ENCODE assay signal across 1 cellular context in genomic region chr10:82190432-82191260, GRCh38.
A peak's percentile ranks its signal among the peaks of the same experiment; 100 is the strongest.
TF ChIP-seq lines count a peak whose summit lies in the region.

No MANE protein-coding gene starts in this region.

TF ChIP-seq in SK-N-SH treated with all-trans-retinoic acid at 6 μM for 48 hours, 23 proteins besides CTCF, POLR2A, EP300 and RAD21 (continued from another document):
- TF ChIP-seq TOX (CRISPR knock-in tag; IDR thresholded peaks at IDR 0.05; ENCODE audit: borderline replicate concordance) (no peak), CREB5 (CRISPR knock-in tag; IDR thresholded peaks at IDR 0.05; ENCODE audit: low read depth) (no peak), ZFP3 (CRISPR knock-in tag; IDR thresholded peaks at IDR 0.05) (peak; percentile 91), ARNTL (CRISPR knock-in tag; IDR thresholded peaks at IDR 0.05; ENCODE audit: borderline replicate concordance, low read depth) (no peak), ESRRG (CRISPR knock-in tag; IDR thresholded peaks at IDR 0.05) (no peak), GLIS3 (CRISPR knock-in tag; IDR thresholded peaks at IDR 0.05) (no peak), CSRNP3 (CRISPR knock-in tag; IDR thresholded peaks at IDR 0.05) (no peak), ZNF8 (CRISPR knock-in tag; IDR thresholded peaks at IDR 0.05) (no peak), OSR1 (CRISPR knock-in tag; IDR thresholded peaks at IDR 0.05) (no peak), CSDC2 (CRISPR knock-in tag; IDR thresholded peaks at IDR 0.05) (no peak), ZNF70 (CRISPR knock-in tag; IDR thresholded peaks at IDR 0.05) (peak; percentile 61), BACH2 (CRISPR knock-in tag; IDR thresholded peaks at IDR 0.05; ENCODE audit: borderline replicate concordance) (no peak), ZNF565 (CRISPR knock-in tag; conservative IDR thresholded peaks at IDR 0.05; ENCODE audit: low read depth) (no peak), ZC3H10 (CRISPR knock-in tag; IDR thresholded peaks at IDR 0.05) (no peak)
- TF ChIP-seq, protein P1, sequence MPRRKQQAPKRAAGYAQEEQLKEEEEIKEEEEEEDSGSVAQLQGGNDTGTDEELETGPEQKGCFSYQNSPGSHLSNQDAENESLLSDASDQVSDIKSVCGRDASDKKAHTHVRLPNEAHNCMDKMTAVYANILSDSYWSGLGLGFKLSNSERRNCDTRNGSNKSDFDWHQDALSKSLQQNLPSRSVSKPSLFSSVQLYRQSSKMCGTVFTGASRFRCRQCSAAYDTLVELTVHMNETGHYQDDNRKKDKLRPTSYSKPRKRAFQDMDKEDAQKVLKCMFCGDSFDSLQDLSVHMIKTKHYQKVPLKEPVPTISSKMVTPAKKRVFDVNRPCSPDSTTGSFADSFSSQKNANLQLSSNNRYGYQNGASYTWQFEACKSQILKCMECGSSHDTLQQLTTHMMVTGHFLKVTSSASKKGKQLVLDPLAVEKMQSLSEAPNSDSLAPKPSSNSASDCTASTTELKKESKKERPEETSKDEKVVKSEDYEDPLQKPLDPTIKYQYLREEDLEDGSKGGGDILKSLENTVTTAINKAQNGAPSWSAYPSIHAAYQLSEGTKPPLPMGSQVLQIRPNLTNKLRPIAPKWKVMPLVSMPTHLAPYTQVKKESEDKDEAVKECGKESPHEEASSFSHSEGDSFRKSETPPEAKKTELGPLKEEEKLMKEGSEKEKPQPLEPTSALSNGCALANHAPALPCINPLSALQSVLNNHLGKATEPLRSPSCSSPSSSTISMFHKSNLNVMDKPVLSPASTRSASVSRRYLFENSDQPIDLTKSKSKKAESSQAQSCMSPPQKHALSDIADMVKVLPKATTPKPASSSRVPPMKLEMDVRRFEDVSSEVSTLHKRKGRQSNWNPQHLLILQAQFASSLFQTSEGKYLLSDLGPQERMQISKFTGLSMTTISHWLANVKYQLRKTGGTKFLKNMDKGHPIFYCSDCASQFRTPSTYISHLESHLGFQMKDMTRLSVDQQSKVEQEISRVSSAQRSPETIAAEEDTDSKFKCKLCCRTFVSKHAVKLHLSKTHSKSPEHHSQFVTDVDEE (CRISPR knock-in tag; IDR thresholded peaks at IDR 0.05) = no peak
